In genomic region chr5:103295424-103295823, GRCh38 we compare ENCODE assay signal across 35 cellular contexts.
"Had no signal": no experiment of that assay in that cellular context is flagged by ENCODE, and none has a peak within 500 bp of the region (broad histone marks: within the 10 kb centered on the region; RNA-seq: fewer than 3 reads in every experiment).

No MANE protein-coding gene starts in this region.

- H3K4me1 Mint-ChIP-seq: activated naive CD4-positive, alpha-beta T cell treated with anti-CD3 and anti-CD28 coated beads, Interleukin-2, amount 10 ng/mL, durations not matched to agents 7 days and 5 days; activated naive CD4-positive, alpha-beta T cell treated with anti-CD3 and anti-CD28 coated beads, Interleukin-2, amount 50 U/mL, for 24 hours; activated naive CD8-positive, alpha-beta T cell treated with anti-CD3 and anti-CD28 coated beads for 36 hours; activated naive CD8-positive, alpha-beta T cell treated with anti-CD3 and anti-CD28 coated beads, Interleukin-2, amount 10 ng/mL, durations not matched to agents 7 days and 5 days; activated naive CD8-positive, alpha-beta T cell treated with anti-CD3 and anti-CD28 coated beads, Interleukin-2, amount 50 U/mL, for 24 hours; activated T-helper 17 cell treated with anti-CD3 and anti-CD28 coated beads, Interleukin-2, amount 50 U/mL, for 72 hours; central memory CD8-positive, alpha-beta T cell had no signal

- ATAC-seq: activated naive CD4-positive, alpha-beta T cell treated with anti-CD3 and anti-CD28 coated beads, Interleukin-2, amount 50 U/mL, for 72 hours; activated naive CD8-positive, alpha-beta T cell treated with anti-CD3 and anti-CD28 coated beads, Interleukin-2, amount 50 U/mL, for 24 hours; activated T-cell treated with anti-CD3 and anti-CD28 coated beads, Interleukin-2, amount 50 U/mL, for 4 hours; activated T-cell treated with anti-CD3 and anti-CD28 coated beads, Interleukin-2, amount 50 U/mL, for 72 hours; activated T-helper 17 cell treated with anti-CD3 and anti-CD28 coated beads, Interleukin-2, amount 50 U/mL, for 72 hours; body of pancreas had no signal

- H3K27ac ChIP-seq: adrenal gland, ascending aorta, body of pancreas, brain microvascular endothelial cell, breast epithelium, cardiac muscle cell had no signal

- H3K9me3 Mint-ChIP-seq: activated naive CD4-positive, alpha-beta T cell treated with anti-CD3 and anti-CD28 coated beads for 36 hours; activated naive CD4-positive, alpha-beta T cell treated with anti-CD3 and anti-CD28 coated beads, Interleukin-2, amount 10 ng/mL, durations not matched to agents 7 days and 5 days; activated naive CD4-positive, alpha-beta T cell treated with anti-CD3 and anti-CD28 coated beads, Interleukin-2, amount 50 U/mL, for 24 hours; activated naive CD4-positive, alpha-beta T cell treated with anti-CD3 and anti-CD28 coated beads, Interleukin-2, amount 50 U/mL, for 72 hours; activated naive CD8-positive, alpha-beta T cell treated with anti-CD3 and anti-CD28 coated beads for 36 hours; activated naive CD8-positive, alpha-beta T cell treated with anti-CD3 and anti-CD28 coated beads, Interleukin-2, amount 10 ng/mL, durations not matched to agents 7 days and 5 days; activated naive CD8-positive, alpha-beta T cell treated with anti-CD3 and anti-CD28 coated beads, Interleukin-2, amount 50 U/mL, for 24 hours; activated T-cell treated with anti-CD3 and anti-CD28 coated beads, Interleukin-2, amount 50 U/mL, for 24 hours; activated T-cell treated with anti-CD3 and anti-CD28 coated beads, Interleukin-2, amount 50 U/mL, for 4 hours; activated T-cell treated with anti-CD3 and anti-CD28 coated beads, Interleukin-2, amount 50 U/mL, for 72 hours; activated T-helper 1 cell treated with anti-CD3 and anti-CD28 coated beads, Interleukin-12 subunit alpha, Interleukin-12 subunit beta, Interleukin-2, Interleukin-4 antibody, amounts not matched to agents 30 ng/mL and 10 ng/mL and 1 ng/mL, durations not matched to agents 14 hours and 24 hours and 36 hours; activated T-helper 17 cell treated with anti-CD3 and anti-CD28 coated beads, Interleukin-2, amount 50 U/mL, for 72 hours; activated T-helper 2 cell treated with anti-CD3 and anti-CD28 coated beads, Interferon-gamma antibody, Interleukin-2, Interleukin-4, amounts not matched to agents 10 μg/mL and 5 μg/mL and 100 μg/mL, durations not matched to agents 14 hours and 24 hours and 36 hours; brain; central memory CD8-positive, alpha-beta T cell had no signal

- H3K27ac Mint-ChIP-seq: activated naive CD4-positive, alpha-beta T cell treated with anti-CD3 and anti-CD28 coated beads for 36 hours; activated naive CD4-positive, alpha-beta T cell treated with anti-CD3 and anti-CD28 coated beads, Interleukin-2, amount 10 ng/mL, durations not matched to agents 7 days and 5 days; activated naive CD4-positive, alpha-beta T cell treated with anti-CD3 and anti-CD28 coated beads, Interleukin-2, amount 50 U/mL, for 24 hours; activated naive CD4-positive, alpha-beta T cell treated with anti-CD3 and anti-CD28 coated beads, Interleukin-2, amount 50 U/mL, for 72 hours; activated naive CD8-positive, alpha-beta T cell; activated naive CD8-positive, alpha-beta T cell treated with anti-CD3 and anti-CD28 coated beads for 36 hours; activated naive CD8-positive, alpha-beta T cell treated with anti-CD3 and anti-CD28 coated beads, Interleukin-2, amount 10 ng/mL, durations not matched to agents 7 days and 5 days; activated naive CD8-positive, alpha-beta T cell treated with anti-CD3 and anti-CD28 coated beads, Interleukin-2, amount 50 U/mL, for 24 hours; activated T-cell treated with anti-CD3 and anti-CD28 coated beads, Interleukin-2, amount 50 U/mL, for 24 hours; activated T-cell treated with anti-CD3 and anti-CD28 coated beads, Interleukin-2, amount 50 U/mL, for 72 hours; activated T-helper 1 cell treated with anti-CD3 and anti-CD28 coated beads, Interleukin-12 subunit alpha, Interleukin-12 subunit beta, Interleukin-2, Interleukin-4 antibody, amounts not matched to agents 30 ng/mL and 10 ng/mL and 1 ng/mL, durations not matched to agents 14 hours and 24 hours and 36 hours; activated T-helper 17 cell treated with anti-CD3 and anti-CD28 coated beads, Interleukin-2, amount 50 U/mL, for 72 hours; activated T-helper 2 cell treated with anti-CD3 and anti-CD28 coated beads, Interferon-gamma antibody, Interleukin-2, Interleukin-4, amounts not matched to agents 10 μg/mL and 5 μg/mL and 100 μg/mL, durations not matched to agents 14 hours and 24 hours and 36 hours; brain had no signal

- H3K4me3 Mint-ChIP-seq: activated naive CD4-positive, alpha-beta T cell treated with anti-CD3 and anti-CD28 coated beads for 36 hours; activated naive CD4-positive, alpha-beta T cell treated with anti-CD3 and anti-CD28 coated beads, Interleukin-2, amount 10 ng/mL, durations not matched to agents 7 days and 5 days; activated naive CD4-positive, alpha-beta T cell treated with anti-CD3 and anti-CD28 coated beads, Interleukin-2, amount 50 U/mL, for 24 hours; activated naive CD8-positive, alpha-beta T cell; activated naive CD8-positive, alpha-beta T cell treated with anti-CD3 and anti-CD28 coated beads for 36 hours; activated naive CD8-positive, alpha-beta T cell treated with anti-CD3 and anti-CD28 coated beads, Interleukin-2, amount 10 ng/mL, durations not matched to agents 7 days and 5 days; activated naive CD8-positive, alpha-beta T cell treated with anti-CD3 and anti-CD28 coated beads, Interleukin-2, amount 50 U/mL, for 24 hours; activated T-cell treated with anti-CD3 and anti-CD28 coated beads, Interleukin-2, amount 50 U/mL, for 24 hours; activated T-cell treated with anti-CD3 and anti-CD28 coated beads, Interleukin-2, amount 50 U/mL, for 4 hours; activated T-cell treated with anti-CD3 and anti-CD28 coated beads, Interleukin-2, amount 50 U/mL, for 72 hours; activated T-helper 1 cell treated with anti-CD3 and anti-CD28 coated beads, Interleukin-12 subunit alpha, Interleukin-12 subunit beta, Interleukin-2, Interleukin-4 antibody, amounts not matched to agents 30 ng/mL and 10 ng/mL and 1 ng/mL, durations not matched to agents 14 hours and 24 hours and 36 hours; activated T-helper 17 cell treated with anti-CD3 and anti-CD28 coated beads, Interleukin-2, amount 50 U/mL, for 72 hours; brain; central memory CD8-positive, alpha-beta T cell had no signal

- H3K4me3 ChIP-seq: adrenal gland, ascending aorta, body of pancreas, breast epithelium, cardiac muscle cell had no signal

- H3K36me3 Mint-ChIP-seq: activated naive CD4-positive, alpha-beta T cell treated with anti-CD3 and anti-CD28 coated beads, Interleukin-2, amount 10 ng/mL, durations not matched to agents 7 days and 5 days; activated naive CD4-positive, alpha-beta T cell treated with anti-CD3 and anti-CD28 coated beads, Interleukin-2, amount 50 U/mL, for 24 hours; activated naive CD4-positive, alpha-beta T cell treated with anti-CD3 and anti-CD28 coated beads, Interleukin-2, amount 50 U/mL, for 72 hours; activated naive CD8-positive, alpha-beta T cell; activated naive CD8-positive, alpha-beta T cell treated with anti-CD3 and anti-CD28 coated beads for 36 hours; activated naive CD8-positive, alpha-beta T cell treated with anti-CD3 and anti-CD28 coated beads, Interleukin-2, amount 10 ng/mL, durations not matched to agents 7 days and 5 days; brain had no signal

- DNase-seq: activated effector memory CD4-positive, alpha-beta T cell treated with anti-CD3 and anti-CD28 coated beads, Interleukin-2, amount 50 U/mL, for 16 hours; activated effector memory CD4-positive, alpha-beta T cell treated with Interleukin-2 at 50 U/mL for 16 hours; activated gamma-delta T cell; activated gamma-delta T cell treated with Interleukin-2 at 50 U/mL for 16 hours; activated naive CD4-positive, alpha-beta T cell; activated naive CD4-positive, alpha-beta T cell treated with anti-CD3 and anti-CD28 coated beads for 36 hours; activated naive CD4-positive, alpha-beta T cell treated with anti-CD3 and anti-CD28 coated beads, Interleukin-2, amount 10 ng/mL, durations not matched to agents 7 days and 5 days; activated naive CD4-positive, alpha-beta T cell treated with anti-CD3 and anti-CD28 coated beads, Interleukin-2, amount 50 U/mL, for 16 hours; activated naive CD4-positive, alpha-beta T cell treated with Interleukin-2 at 50 U/mL for 16 hours; activated naive CD8-positive, alpha-beta T cell treated with anti-CD3 and anti-CD28 coated beads for 36 hours; activated naive CD8-positive, alpha-beta T cell treated with anti-CD3 and anti-CD28 coated beads, Interleukin-2, amount 10 ng/mL, durations not matched to agents 7 days and 5 days; activated naive CD8-positive, alpha-beta T cell treated with anti-CD3 and anti-CD28 coated beads, Interleukin-2, amount 50 U/mL, for 24 hours; activated T-cell treated with anti-CD3 and anti-CD28 coated beads, Interleukin-2, amount 50 U/mL, for 1 hour; activated T-cell treated with anti-CD3 and anti-CD28 coated beads, Interleukin-2, amount 50 U/mL, for 24 hours; activated T-cell treated with anti-CD3 and anti-CD28 coated beads, Interleukin-2, amount 50 U/mL, for 4 hours; activated T-cell treated with anti-CD3 and anti-CD28 coated beads, Interleukin-2, amount 50 U/mL, for 48 hours; activated T-cell treated with anti-CD3 and anti-CD28 coated beads, Interleukin-2, amount 50 U/mL, for 72 hours; adrenal gland; amniotic stem cell; aorta; body of pancreas; brain microvascular endothelial cell; central memory CD4-positive, alpha-beta T cell; cerebellar nuclear complex had no signal

- H3K27me3 Mint-ChIP-seq: activated naive CD4-positive, alpha-beta T cell treated with anti-CD3 and anti-CD28 coated beads, Interleukin-2, amount 50 U/mL, for 24 hours; activated naive CD8-positive, alpha-beta T cell treated with anti-CD3 and anti-CD28 coated beads, Interleukin-2, amount 50 U/mL, for 24 hours; brain had no signal

- H3K27me3 ChIP-seq: adrenal gland, ascending aorta, body of pancreas, brain microvascular endothelial cell, breast epithelium, cardiac muscle cell had no signal
